In the genomic region with DNA sequence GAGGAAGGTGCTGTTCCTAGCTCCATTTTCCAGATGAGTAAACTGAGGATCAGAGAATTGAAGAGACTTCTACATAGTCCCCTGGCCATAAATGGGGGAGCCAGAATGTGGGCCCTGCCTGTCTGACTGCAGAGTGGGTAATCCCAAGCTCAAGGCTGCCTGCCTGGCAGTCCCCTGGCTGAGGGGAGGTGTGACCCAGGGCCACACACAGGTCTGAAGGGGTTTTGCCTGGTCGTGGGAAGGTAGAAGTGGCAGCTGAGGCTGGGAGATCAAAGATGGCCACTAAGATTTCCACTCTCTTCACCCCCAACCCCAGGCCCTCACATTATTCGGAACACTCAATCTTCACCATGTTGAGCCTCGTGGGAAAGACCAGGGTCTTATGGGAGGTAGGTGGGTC, we compare ENCODE assay signal across 27 cellular contexts.
DNase-seq lines count a peak whose midpoint lies in the region; ATAC-seq and TF ChIP-seq lines count a peak whose summit lies in the region.
"Had no signal": no experiment of that assay in that cellular context is flagged by ENCODE, and none has a peak within 500 bp of the region (broad histone marks: within the 10 kb centered on the region; RNA-seq: fewer than 3 reads in every experiment).

No MANE protein-coding gene starts in this region.

- peaks cover 4% of the 10 kb centered on the region; the same call in 1 of the 2 replicates for H3K9me1 ChIP-seq in IMR-90 (ENCODE audit: insufficient read depth, low read length)

- H3K18ac ChIP-seq in IMR-90 (ENCODE audit: low read depth, low read length) = no peak overlapping the region

- H3K9me3 ChIP-seq in IMR-90 (ENCODE audit: control insufficient read depth, insufficient read depth, low read length) (no peaks in the 10 kb centered on the region), WERI-Rb-1 (ENCODE audit: severe bottlenecking) (no peaks in the 10 kb centered on the region), lower lobe of right lung (no peaks in the 10 kb centered on the region), GM23248 (ENCODE audit: low read depth) (no peaks in the 10 kb centered on the region)
- H3K9me3 ChIP-seq: body of pancreas, Caco-2, gastroesophageal sphincter, ovary, tibial nerve had no signal

- TF ChIP-seq POLR2A in IMR-90 (IDR thresholded peaks at IDR 0.05; ENCODE audit: low read depth, low read length) = no peak

- BruUV-seq in IMR-90 (replicated peaks; lab: Mats Ljungman, UMichigan) = no TSS peak

- no peaks in the 10 kb centered on the region; the same call in 1 of the 2 replicates for H3F3A ChIP-seq in GM23248 (ENCODE audit: insufficient read depth)

- H2BK20ac ChIP-seq in IMR-90 (ENCODE audit: low read depth, low read length) = peak overlapping the region; percentile 5; the same call in 1 of the 2 replicates

- no peaks in the 10 kb centered on the region for H3K79me2 ChIP-seq in GM23248 (ENCODE audit: insufficient read depth)
- H3K79me2 ChIP-seq: hepatocyte had no signal

- H3K4me3 ChIP-seq in IMR-90 (ENCODE audit: insufficient read depth, low read depth, low read length) (no peak overlapping the region), WERI-Rb-1 (ENCODE audit: low read depth, low read length) (no peak overlapping the region), lower lobe of right lung (no peak overlapping the region), GM23248 (no peak overlapping the region)
- H3K4me3 ChIP-seq: body of pancreas, gastroesophageal sphincter, hepatocyte, ovary, tibial nerve had no signal

- dilution Hi-C loops in IMR-90 (cut with HindIII; ENCODE audit: low sequenced_read_pairs, unreplicated experiment) = no loop called here

- H4K8ac ChIP-seq in IMR-90 (ENCODE audit: low read depth in 2 of 2, low read length in 2 of 2) = no peak overlapping the region

- TF ChIP-seq CTCF in IMR-90 (conservative IDR thresholded peaks at IDR 0.05; ENCODE audit: low read depth, low read length) = no peak
- TF ChIP-seq CTCF in WERI-Rb-1 (IDR thresholded peaks at IDR 0.05; ENCODE audit: low read depth, low read length) = no peak
- no peak for TF ChIP-seq CTCF in lower lobe of right lung (IDR thresholded peaks at IDR 0.05)

- H2AK9ac ChIP-seq in IMR-90 (replicated peaks; ENCODE audit: low read depth, low read length, poor library complexity) = no peak overlapping the region

- no CpG with 5 or more reads among the region's 3 CpGs for WGBS in IMR-90 (ENCODE audit: extremely low coverage in 2 of 2, insufficient read length in 1 of 2), 2 experiments
- 80 to 84% methylated on average over 3 of the region's 3 CpGs for WGBS in GM23248 (ENCODE audit: low coverage in 1 of 2, low lambda C conversion rate in 2 of 2, missing lambda C conversion rate in 2 of 2), 2 experiments

- no peak overlapping the region for H3K4ac ChIP-seq in IMR-90 (ENCODE audit: low read depth, low read length)

- H3K27me3 ChIP-seq in IMR-90 (ENCODE audit: control insufficient read depth, insufficient read depth, low read length) (peaks cover 5% of the 10 kb centered on the region; the same call in 1 of the 2 replicates), WERI-Rb-1 (ENCODE audit: insufficient read depth, low read depth, severe bottlenecking) (no peaks in the 10 kb centered on the region), lower lobe of right lung (ENCODE audit: low read depth) (no peaks in the 10 kb centered on the region), GM23248 (replicated peaks; ENCODE audit: insufficient read depth) (no peaks in the 10 kb centered on the region)
- H3K27me3 ChIP-seq: body of pancreas, gastroesophageal sphincter, hepatocyte, ovary, tibial nerve had no signal

- TF ChIP-seq RAD21 in IMR-90 (IDR thresholded peaks at IDR 0.05; ENCODE audit: low read length) = no peak

- peaks cover 0 to 4% of the 10 kb centered on the region in 2 experiments; a peak in 1 of 4 replicates for H3K79me1 ChIP-seq in IMR-90 (ENCODE audit: low read depth in 1 of 2, low read length in 2 of 2)

- H2BK120ac ChIP-seq in IMR-90 (ENCODE audit: low read depth, low read length) = no peak overlapping the region

- no peak overlapping the region for H3K56ac ChIP-seq in IMR-90 (ENCODE audit: extremely low read depth, insufficient read depth, low read length)

- no peak overlapping the region; the same call in 1 of the 2 replicates for H3K23ac ChIP-seq in IMR-90 (ENCODE audit: low read depth, low read length)

- ATAC-seq in IMR-90 (ENCODE audit: low read depth) = no peak
- ATAC-seq in lower lobe of right lung = no peak
- no peak for ATAC-seq in HG03159 (IDR thresholded peaks at IDR 0.05; ENCODE audit: unreplicated experiment)
- no peak for ATAC-seq in left ventricle myocardium superior
- ATAC-seq: body of pancreas, gastroesophageal sphincter, HepG2, Right ventricle myocardium inferior had no signal

- no peak overlapping the region for H4K91ac ChIP-seq in IMR-90 (ENCODE audit: insufficient read depth, low read depth, low read length)

- H3K4me2 ChIP-seq in IMR-90 (ENCODE audit: low read depth, low read length) (no peak overlapping the region), GM23248 (ENCODE audit: unreplicated experiment) (no peak overlapping the region)
- H3K4me2 ChIP-seq: hepatocyte had no signal

- H3K36me3 ChIP-seq in IMR-90 (ENCODE audit: control insufficient read depth, insufficient read depth, low read length) (no peaks in the 10 kb centered on the region), WERI-Rb-1 (no peaks in the 10 kb centered on the region), lower lobe of right lung (no peaks in the 10 kb centered on the region), GM23248 (ENCODE audit: low read depth) (no peaks in the 10 kb centered on the region)
- H3K36me3 ChIP-seq: gastroesophageal sphincter, ovary, tibial nerve had no signal

- in situ Hi-C loops in IMR-90 (cut with MboI; ENCODE audit: low sequenced_read_pairs) = no loop called here
- in situ Hi-C loops in GM23248 (cut with MboI) = no loop called here

- no peak overlapping the region for H3K27ac ChIP-seq in IMR-90 (ENCODE audit: insufficient read depth, low read length)
- H3K27ac ChIP-seq in WERI-Rb-1 = no peak overlapping the region
- no peak overlapping the region for H3K27ac ChIP-seq in lower lobe of right lung
- H3K27ac ChIP-seq in GM23248 = no peak overlapping the region
- H3K27ac ChIP-seq: body of pancreas, gastroesophageal sphincter, hepatocyte, ovary, tibial nerve had no signal

- no peak overlapping the region for H2BK15ac ChIP-seq in IMR-90 (ENCODE audit: low read depth, low read length)

- CTCF ChIA-PET in IMR-90 (lab: Yijun Ruan, JAX) = no interaction called here

- no peak overlapping the region for H2AFZ ChIP-seq in IMR-90 (replicated peaks; ENCODE audit: low read length, poor library complexity)
- no peak overlapping the region for H2AFZ ChIP-seq in GM23248
- H2AFZ ChIP-seq: hepatocyte had no signal

- no peak for DNase-seq in IMR-90
- DNase-seq in WERI-Rb-1 = peak; percentile 3
- DNase-seq in lower lobe of right lung = peak; percentile 3
- DNase-seq in stimulated activated CD8-positive, alpha-beta memory T cell treated with anti-CD3 and anti-CD28 coated beads, Interleukin-4, amount 100 ng/mL, for 48 hours = peak; percentile 8
- no peak for DNase-seq in GM23248
- no peak for DNase-seq in left ventricle myocardium superior
- DNase-seq: activated naive CD4-positive, alpha-beta T cell; C1 segment of cervical spinal cord; dermis blood vessel endothelial cell; DMS53; H9; Kasumi-1; mammary epithelial cell; NCI-H1417; NCI-H2081 treated with DMSO at 0.1 percent for 48 hours; NCI-H226; NCI-H69; stimulated activated CD4-positive, alpha-beta T cell treated with anti-CD3 and anti-CD28 coated beads, Interleukin-2, amount 100 ng/mL, for 48 hours had no signal

- intact Hi-C loops in IMR-90 (cut with micrococcal nuclease) = no loop called here
- intact Hi-C loops in lower lobe of right lung (cut with DNase I) = no loop called here
- intact Hi-C loops in left ventricle myocardium superior (cut with micrococcal nuclease) = no loop called here

- H4K5ac ChIP-seq in IMR-90 (ENCODE audit: low read depth, low read length) = no peak overlapping the region

- H4K20me1 ChIP-seq in IMR-90 (ENCODE audit: insufficient read depth, low read length) (no peaks in the 10 kb centered on the region), GM23248 (ENCODE audit: insufficient read depth) (no peaks in the 10 kb centered on the region)

- H3K9me2 ChIP-seq in GM23248 (ENCODE audit: insufficient read depth) = no peaks in the 10 kb centered on the region

- H3K9ac ChIP-seq in IMR-90 (ENCODE audit: low read depth, low read length) (no peak overlapping the region), GM23248 (no peak overlapping the region)

- H2BK5ac ChIP-seq in IMR-90 (ENCODE audit: low read depth, low read length, poor library complexity, severe bottlenecking) = no peak overlapping the region

- no peak overlapping the region for H3K14ac ChIP-seq in IMR-90 (replicated peaks; ENCODE audit: low read depth, low read length)

- H2AK5ac ChIP-seq in IMR-90 (ENCODE audit: low read depth, low read length) = peak overlapping the region; percentile 92

- POLR2A ChIA-PET in IMR-90 (lab: Charles Lee; ENCODE audit: unreplicated experiment) = no interaction called here

- H3K4me1 ChIP-seq in IMR-90 (ENCODE audit: control insufficient read depth, insufficient read depth, low read length) (peaks cover 2% of the 10 kb centered on the region; the same call in 1 of the 2 replicates), lower lobe of right lung (no peaks in the 10 kb centered on the region), GM23248 (ENCODE audit: insufficient read depth) (no peaks in the 10 kb centered on the region)
- H3K4me1 ChIP-seq: body of pancreas, Caco-2, tibial nerve had no signal

TF ChIP-seq in IMR-90, 13 proteins besides CTCF, POLR2A, EP300 and RAD21:
- no peak for TF ChIP-seq BHLHE40 (IDR thresholded peaks at IDR 0.05; ENCODE audit: low read depth, low read length)
- no peak for TF ChIP-seq RFX5 (IDR thresholded peaks at IDR 0.05; ENCODE audit: low read depth, low read length)
- no peak for TF ChIP-seq MAFK (IDR thresholded peaks at IDR 0.05; ENCODE audit: low read depth, low read length)
- no peak for TF ChIP-seq SMC3 (IDR thresholded peaks at IDR 0.05; ENCODE audit: low read depth, low read length)
- no peak for TF ChIP-seq RCOR1 (IDR thresholded peaks at IDR 0.05; ENCODE audit: insufficient replicate concordance, low read length)
- no peak for TF ChIP-seq CEBPB (IDR thresholded peaks at IDR 0.05; ENCODE audit: low read depth, low read length)
- TF ChIP-seq MXI1 (IDR thresholded peaks at IDR 0.05; ENCODE audit: borderline replicate concordance, low read depth, low read length) = no peak
- TF ChIP-seq FOS (IDR thresholded peaks at IDR 0.05; ENCODE audit: low read depth, low read length) = no peak
- TF ChIP-seq, protein P1, sequence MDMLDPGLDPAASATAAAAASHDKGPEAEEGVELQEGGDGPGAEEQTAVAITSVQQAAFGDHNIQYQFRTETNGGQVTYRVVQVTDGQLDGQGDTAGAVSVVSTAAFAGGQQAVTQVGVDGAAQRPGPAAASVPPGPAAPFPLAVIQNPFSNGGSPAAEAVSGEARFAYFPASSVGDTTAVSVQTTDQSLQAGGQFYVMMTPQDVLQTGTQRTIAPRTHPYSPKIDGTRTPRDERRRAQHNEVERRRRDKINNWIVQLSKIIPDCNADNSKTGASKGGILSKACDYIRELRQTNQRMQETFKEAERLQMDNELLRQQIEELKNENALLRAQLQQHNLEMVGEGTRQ (IDR thresholded peaks at IDR 0.05; ENCODE audit: low read depth, low read length) = no peak
- TF ChIP-seq MAZ (IDR thresholded peaks at IDR 0.05; ENCODE audit: borderline replicate concordance, low read depth, low read length) = no peak

Comparison
In these comparisons a context has a peak if more than half of its experiments do, and no peak if none do; other contexts are left out.
1. DNase-seq: peak in WERI-Rb-1 (single experiment), lower lobe of right lung (single experiment) and stimulated activated CD8-positive, alpha-beta memory T cell treated with anti-CD3 and anti-CD28 coated beads, Interleukin-4, amount 100 ng/mL, for 48 hours (single experiment); none in IMR-90 (single experiment), GM23248 (single experiment) and left ventricle myocardium superior (single experiment).